25 cellular contexts compared by ENCODE assay signal in the genomic region with DNA sequence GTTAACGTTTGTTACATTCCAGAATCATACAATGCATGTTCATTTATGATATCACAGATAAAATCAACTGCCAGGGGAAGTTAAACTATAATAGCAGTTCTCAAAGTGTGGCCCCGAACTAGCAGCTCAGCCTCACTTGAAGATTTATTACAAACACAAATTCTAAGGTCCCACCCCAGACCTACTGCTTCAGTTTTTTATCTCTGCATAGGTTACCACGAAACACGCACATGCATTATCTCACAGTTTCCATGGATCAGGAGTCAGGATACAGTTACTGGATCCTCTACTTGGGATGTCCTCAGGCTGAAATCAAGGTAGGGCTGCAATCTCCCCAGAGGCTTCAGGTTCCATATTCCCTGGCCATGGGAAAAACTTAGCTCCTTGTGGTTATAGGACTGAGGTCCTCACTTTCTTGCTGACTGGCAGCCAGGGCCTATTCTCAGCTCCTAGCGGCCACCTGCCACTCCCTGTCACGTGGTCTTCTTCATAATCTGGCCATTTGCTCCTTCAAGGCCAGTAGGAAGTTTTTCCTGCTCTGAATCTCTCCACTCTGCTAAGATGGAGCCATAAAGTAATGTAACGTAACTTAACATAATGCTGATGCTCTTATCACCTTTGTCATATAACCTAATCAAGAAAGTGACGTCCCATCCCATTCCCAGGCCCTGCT. TPM values are rescaled to one million over a fixed set of nuclear protein-coding genes. Genes with fewer than 3 reads are reported as not detected.
DNase-seq lines count a peak whose midpoint lies in the region; ATAC-seq, FAIRE-seq and TF ChIP-seq lines count a peak whose summit lies in the region.
"Had no signal": no experiment of that assay in that cellular context is flagged by ENCODE, and none has a peak within 500 bp of the region (broad histone marks: within the 10 kb centered on the region; RNA-seq: fewer than 3 reads in every experiment).

No MANE protein-coding gene starts in this region.

- ATAC-seq in GM19351 (IDR thresholded peaks at IDR 0.05; ENCODE audit: unreplicated experiment) (no peak), aorta (ENCODE audit: low FRiP score) (no peak)
- no peak for ATAC-seq in naive thymus-derived CD8-positive, alpha-beta T cell
- ATAC-seq: A549, GM12878, GM23338, HCT116 had no signal

- no peaks in the 10 kb centered on the region for H3K4me1 Mint-ChIP-seq in chondrocyte (ENCODE audit: low read depth)
- H3K4me1 Mint-ChIP-seq in naive thymus-derived CD8-positive, alpha-beta T cell, result peaks cover 0 to 2% (median 0%) of the 10 kb centered on the region in 4 donors

- H3K4me3 Mint-ChIP-seq in chondrocyte (ENCODE audit: unreplicated experiment), result no peak overlapping the region
- H3K4me3 Mint-ChIP-seq in naive thymus-derived CD8-positive, alpha-beta T cell, result no peak overlapping the region
- H3K4me3 Mint-ChIP-seq: CD14-positive monocyte; CD4-positive, alpha-beta T cell; CD8-positive, alpha-beta memory T cell; GM23338; H9 had no signal

- H3K27me3 ChIP-seq in aorta (ENCODE audit: control insufficient read depth in 1 of 2, insufficient read depth in 2 of 2, low read length in 1 of 2), result no peaks in the 10 kb centered on the region
- H3K27me3 ChIP-seq: BLaER1 treated with 17β-estradiol and CSF1 and Interleukin-3, amounts not matched to agents 10 nM and 100 nM had no signal

- H3K36me3 Mint-ChIP-seq in chondrocyte (ENCODE audit: low read depth), result no peaks in the 10 kb centered on the region
- no peaks in the 10 kb centered on the region for H3K36me3 Mint-ChIP-seq in naive thymus-derived CD8-positive, alpha-beta T cell
- H3K36me3 Mint-ChIP-seq: CD14-positive monocyte; CD8-positive, alpha-beta memory T cell had no signal

- 86 to 88% methylated on average over 8 of the region's 8 CpGs for WGBS in aorta, 2 donors

- peak; percentile 9 for FAIRE-seq in HTR-8/SVneo (lab: Jason Lieb, UNC)
- FAIRE-seq: A549, D721Med, GM12878, GM19239 had no signal

- no peak overlapping the region for H3K4me3 ChIP-seq in aorta (ENCODE audit: low read length in 2 of 2)
- H3K4me3 ChIP-seq: A549; BLaER1 treated with 17β-estradiol and CSF1 and Interleukin-3, amounts not matched to agents 10 nM and 100 nM; GM12878; GM23338 had no signal

- H3K4me1 ChIP-seq in aorta (ENCODE audit: control insufficient read depth in 1 of 2, insufficient read depth in 2 of 2, low read length in 2 of 2), result no peaks in the 10 kb centered on the region
- H3K4me1 ChIP-seq: A549, BE2C had no signal

- no peaks in the 10 kb centered on the region for H3K9me3 ChIP-seq in aorta (ENCODE audit: control insufficient read depth, low read length)
- H3K9me3 ChIP-seq: A549, BE2C had no signal

- no peak for DNase-seq in HTR-8/SVneo (ENCODE audit: insufficient read length, low spot score)
- peak; percentile 67 for DNase-seq in OCI-M1 (lab: John Stamatoyannopoulos, UW)
- no peak for DNase-seq in chondrocyte (ENCODE audit: low spot score)
- DNase-seq in naive thymus-derived CD8-positive, alpha-beta T cell, result no peak
- no peak for DNase-seq in aorta
- DNase-seq: 8988T; ACHN; AML-193; BE2C; CD4-positive, alpha-beta T cell; CD8-positive, alpha-beta memory T cell; DMS 273 treated with DMSO at 0.1 percent for 48 hours; DMS79; EL; GDM1; H9 had no signal

- H3K9me3 Mint-ChIP-seq in chondrocyte (ENCODE audit: low read depth), result no peaks in the 10 kb centered on the region
- H3K9me3 Mint-ChIP-seq in naive thymus-derived CD8-positive, alpha-beta T cell, result no peaks in the 10 kb centered on the region
- H3K9me3 Mint-ChIP-seq: CD4-positive, alpha-beta T cell; CD8-positive, alpha-beta memory T cell; GM23338; H9 had no signal

- POLR2A ChIA-PET in naive thymus-derived CD8-positive, alpha-beta T cell (lab: Charles Lee), result no interaction called here

- H3K36me3 ChIP-seq in aorta (ENCODE audit: control insufficient read depth in 1 of 2, insufficient read depth in 2 of 2, low read length in 1 of 2), result no peaks in the 10 kb centered on the region
- H3K36me3 ChIP-seq: BE2C; BLaER1 treated with 17β-estradiol and CSF1 and Interleukin-3, amounts not matched to agents 10 nM and 100 nM had no signal

- peaks cover 18% of the 10 kb centered on the region for H3K27me3 Mint-ChIP-seq in chondrocyte (ENCODE audit: low read depth)
- H3K27me3 Mint-ChIP-seq in naive thymus-derived CD8-positive, alpha-beta T cell, result peaks cover 0 to 6% (median 1%) of the 10 kb centered on the region in 5 donors

- H3K27ac Mint-ChIP-seq in chondrocyte (ENCODE audit: unreplicated experiment), result peak overlapping the region; percentile 4
- H3K27ac Mint-ChIP-seq in naive thymus-derived CD8-positive, alpha-beta T cell, result peak overlapping the region in 2 of 10 donors; percentile 35 to 63
- H3K27ac Mint-ChIP-seq: CD14-positive monocyte; CD4-positive, alpha-beta T cell; CD8-positive, alpha-beta memory T cell; GM23338; H9 had no signal

- intact Hi-C loops in aorta (cut with DNase I), result loop anchor here (5.0 kb wide), 2 partner anchors 583 to 718 kb away; no protein-coding TSS in a partner anchor

- TF ChIP-seq CTCF in chondrocyte (IDR thresholded peaks at IDR 0.05), result no peak

- H3K27ac ChIP-seq in aorta (ENCODE audit: low read depth in 1 of 2, low read length in 2 of 2), result no peak overlapping the region
- H3K27ac ChIP-seq: A549; BLaER1 treated with 17β-estradiol and CSF1 and Interleukin-3, amounts not matched to agents 10 nM and 100 nM had no signal

RNA-seq across cellular contexts. Expression of gene YAE1, which starts 50.5 kb away (rescaled TPM):
- total RNA-seq in chondrocyte, result 14.9 to 24.3 TPM (median 15.2 TPM) in 3 replicates
- total RNA-seq in naive thymus-derived CD8-positive, alpha-beta T cell, result 10 to 100 TPM; 33.7 to 37.6 TPM
- 10 to 100 TPM; 10.9 to 20.6 (median 17.6) TPM for polyA plus RNA-seq in naive thymus-derived CD8-positive, alpha-beta T cell
- 10 to 100 TPM; 14.6 to 20.8 TPM for total RNA-seq in aorta
- 10 to 100 TPM; 15.8 to 21.4 TPM for polyA plus RNA-seq in aorta
